ENCODE assay signal across 8 cellular contexts in genomic region chr16:73047221-73047535, GRCh38. TPM values are rescaled to one million over a fixed set of nuclear protein-coding genes. Genes with fewer than 3 reads are reported as not detected.
A peak's percentile ranks its signal among the peaks of the same experiment; 100 is the strongest.
DNase-seq lines count a peak whose midpoint lies in the region; ATAC-seq and TF ChIP-seq lines count a peak whose summit lies in the region.
"Had no signal": no experiment of that assay in that cellular context is flagged by ENCODE, and none has a peak within 500 bp of the region (broad histone marks: within the 10 kb centered on the region; RNA-seq: fewer than 3 reads in every experiment).

No MANE protein-coding gene starts in this region.

- H3K9me3 ChIP-seq in HEK293 (ENCODE audit: control insufficient read depth, insufficient read depth, low read depth, low read length) (no peaks in the 10 kb centered on the region), iPS-20b (ENCODE audit: insufficient read depth, low read depth, low read length) (no peaks in the 10 kb centered on the region), subcutaneous abdominal adipose tissue (ENCODE audit: control insufficient read depth in 5 of 5, low read length in 5 of 5) (no peaks in the 10 kb centered on the region)

- H3K36me3 Mint-ChIP-seq in activated CD8-positive, alpha-beta T cell treated with anti-CD3 and anti-CD28 coated beads, Interleukin-2, amount 10 ng/mL, durations not matched to agents 7 days and 5 days (ENCODE audit: low read depth), result no peaks in the 10 kb centered on the region

- no peaks in the 10 kb centered on the region for H3K9me3 Mint-ChIP-seq in activated CD8-positive, alpha-beta T cell treated with anti-CD3 and anti-CD28 coated beads, Interleukin-2, amount 10 ng/mL, durations not matched to agents 7 days and 5 days (ENCODE audit: insufficient read depth)

- H3K27me3 Mint-ChIP-seq in activated CD8-positive, alpha-beta T cell treated with anti-CD3 and anti-CD28 coated beads, Interleukin-2, amount 10 ng/mL, durations not matched to agents 7 days and 5 days (ENCODE audit: low read depth), result peaks cover 47% of the 10 kb centered on the region

- POLR2A ChIA-PET in HEK293 (lab: Yijun Ruan, JAX) (interaction anchor here (0.5 to 1.7 kb wide), 5 partner anchors 9 to 593 kb away, joined by 3 to 6 read pairs (median 4); no protein-coding TSS in a partner anchor), GM10248 (lab: Yijun Ruan, JAX) (no interaction called here)
- POLR2A ChIA-PET in activated CD8-positive, alpha-beta T cell treated with anti-CD3 and anti-CD28 coated beads, Interleukin-2, amount 10 ng/mL, durations not matched to agents 7 days and 5 days (lab: Charles Lee), result no interaction called here

- no peaks in the 10 kb centered on the region for H3K36me3 ChIP-seq in HEK293 (ENCODE audit: control insufficient read depth in 2 of 2, insufficient read depth in 1 of 2, low read length in 2 of 2)
- H3K36me3 ChIP-seq in iPS-20b (ENCODE audit: insufficient read depth, low read depth, low read length), result no peaks in the 10 kb centered on the region
- no peaks in the 10 kb centered on the region for H3K36me3 ChIP-seq in subcutaneous abdominal adipose tissue (ENCODE audit: control insufficient read depth in 5 of 5, insufficient read depth in 5 of 5, low read length in 5 of 5)

- CTCF ChIA-PET in HEK293 (lab: Yijun Ruan, JAX) (interaction anchor here (0.7 to 1.4 kb wide), 6 partner anchors 15 to 491 kb away, joined by 3 to 5 read pairs (median 3); no protein-coding TSS in a partner anchor), GM10248 (lab: Yijun Ruan, JAX) (no interaction called here)
- CTCF ChIA-PET in activated CD8-positive, alpha-beta T cell treated with anti-CD3 and anti-CD28 coated beads, Interleukin-2, amount 10 ng/mL, durations not matched to agents 7 days and 5 days (lab: Charles Lee), result interaction anchor here (1.1 kb wide), 1 partner anchor 215 kb away, joined by 3 read pairs; no protein-coding TSS in a partner anchor

- H3K27ac ChIP-seq in HEK293 (ENCODE audit: extremely low read depth, low read depth, low read length), result peak overlapping the region; percentile 92
- H3K27ac ChIP-seq in iPS-20b (ENCODE audit: low read length), result no peak overlapping the region
- H3K27ac ChIP-seq in subcutaneous abdominal adipose tissue (ENCODE audit: low read depth, low read length), result peak overlapping the region; percentile 78

- H3K4me3 Mint-ChIP-seq in activated CD8-positive, alpha-beta T cell treated with anti-CD3 and anti-CD28 coated beads, Interleukin-2, amount 10 ng/mL, durations not matched to agents 7 days and 5 days, result peak overlapping the region; percentile 67

- H3K4me3 ChIP-seq in HEK293 (ENCODE audit: low read depth, low read length), result peak overlapping the region; percentile 76
- H3K4me3 ChIP-seq in iPS-20b (ENCODE audit: low read length), result peak overlapping the region; percentile 62
- H3K4me3 ChIP-seq in subcutaneous abdominal adipose tissue (ENCODE audit: low read depth in 1 of 5, low read length in 5 of 5), result peak overlapping the region; percentile 67 to 89 (median 83)

- H3K27me3 ChIP-seq in iPS-20b (ENCODE audit: insufficient read depth, low read length) (peaks cover 96% of the 10 kb centered on the region), subcutaneous abdominal adipose tissue (ENCODE audit: control insufficient read depth in 5 of 5, insufficient read depth in 4 of 5, low read length in 5 of 5) (no peaks in the 10 kb centered on the region)

- no peak overlapping the region for H3K9ac ChIP-seq in iPS-20b (ENCODE audit: low read depth, low read length)
- peak overlapping the region; percentile 63 to 82 (median 78) for H3K9ac ChIP-seq in subcutaneous abdominal adipose tissue (ENCODE audit: low read length in 5 of 5)

- no peak for ATAC-seq in activated CD8-positive, alpha-beta T cell treated with anti-CD3 and anti-CD28 coated beads, Interleukin-2, amount 10 ng/mL, durations not matched to agents 7 days and 5 days

- TF ChIP-seq CTCF in HEK293 (tag by site-specific recombination; IDR thresholded peaks at IDR 0.05), result no peak
- no peak for TF ChIP-seq CTCF in GM10248 (IDR thresholded peaks at IDR 0.05; ENCODE audit: control extremely low read depth, extremely low read depth, low read depth, missing control alignments)

- H3K4me1 ChIP-seq in HEK293 (ENCODE audit: control insufficient read depth, insufficient read depth, low read length) (peaks cover 42% of the 10 kb centered on the region), iPS-20b (ENCODE audit: insufficient read depth, low read length) (peaks cover 41% of the 10 kb centered on the region), subcutaneous abdominal adipose tissue (ENCODE audit: control insufficient read depth in 5 of 5, insufficient read depth in 5 of 5, low read length in 5 of 5) (peaks cover 10 to 71% (median 61%) of the 10 kb centered on the region in 5 donors)

- H3K4me1 Mint-ChIP-seq in activated CD8-positive, alpha-beta T cell treated with anti-CD3 and anti-CD28 coated beads, Interleukin-2, amount 10 ng/mL, durations not matched to agents 7 days and 5 days (ENCODE audit: low read depth), result peaks cover 8% of the 10 kb centered on the region

- no peak overlapping the region for H3K27ac Mint-ChIP-seq in activated CD8-positive, alpha-beta T cell treated with anti-CD3 and anti-CD28 coated beads, Interleukin-2, amount 10 ng/mL, durations not matched to agents 7 days and 5 days

- DNase-seq in activated CD8-positive, alpha-beta T cell treated with anti-CD3 and anti-CD28 coated beads, Interleukin-2, amount 10 ng/mL, durations not matched to agents 7 days and 5 days, result no peak
- no peak for DNase-seq in T1000 (lab: John Stamatoyannopoulos, UW)
- no peak for DNase-seq in GM10248 (ENCODE audit: extremely low spot score)
- no peak for DNase-seq in NAMALWA (ENCODE audit: low spot score)
- DNase-seq: activated effector memory CD4-positive, alpha-beta T cell treated with Interleukin-2 at 50 U/mL for 16 hours had no signal

TF ChIP-seq in HEK293, 187 proteins besides CTCF, POLR2A, EP300 and RAD21:
- TF ChIP-seq SCRT1 (tag by site-specific recombination; IDR thresholded peaks at IDR 0.05; ENCODE audit: borderline replicate concordance), result no peak
- TF ChIP-seq, protein P1, sequence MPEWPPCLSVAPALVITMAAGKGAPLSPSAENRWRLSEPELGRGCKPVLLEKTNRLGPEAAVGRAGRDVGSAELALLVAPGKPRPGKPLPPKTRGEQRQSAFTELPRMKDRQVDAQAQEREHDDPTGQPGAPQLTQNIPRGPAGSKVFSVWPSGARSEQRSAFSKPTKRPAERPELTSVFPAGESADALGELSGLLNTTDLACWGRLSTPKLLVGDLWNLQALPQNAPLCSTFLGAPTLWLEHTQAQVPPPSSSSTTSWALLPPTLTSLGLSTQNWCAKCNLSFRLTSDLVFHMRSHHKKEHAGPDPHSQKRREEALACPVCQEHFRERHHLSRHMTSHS (tag by site-specific recombination; IDR thresholded peaks at IDR 0.05), result no peak
- TF ChIP-seq SP7 (tag by site-specific recombination; IDR thresholded peaks at IDR 0.05), result peak; percentile 65; the same call in 1 of the 2 replicates
- no peak for TF ChIP-seq ZBTB21 (tag by site-specific recombination; IDR thresholded peaks at IDR 0.05)
- TF ChIP-seq GLIS2 (tag by site-specific recombination; IDR thresholded peaks at IDR 0.05), result no peak
- no peak for TF ChIP-seq ZNF837 (tag by site-specific recombination; IDR thresholded peaks at IDR 0.05)
TF ChIP-seq in HEK293: peak in this region for 1.

RNA-seq across cellular contexts. Expression of gene ZFHX3, which starts 0.8 kb away (rescaled TPM):
- total RNA-seq in activated CD8-positive, alpha-beta T cell treated with anti-CD3 and anti-CD28 coated beads, Interleukin-2, amount 10 ng/mL, durations not matched to agents 7 days and 5 days, result 1 to 10 TPM; 2.5 to 2.9 TPM
